In the genomic region with DNA sequence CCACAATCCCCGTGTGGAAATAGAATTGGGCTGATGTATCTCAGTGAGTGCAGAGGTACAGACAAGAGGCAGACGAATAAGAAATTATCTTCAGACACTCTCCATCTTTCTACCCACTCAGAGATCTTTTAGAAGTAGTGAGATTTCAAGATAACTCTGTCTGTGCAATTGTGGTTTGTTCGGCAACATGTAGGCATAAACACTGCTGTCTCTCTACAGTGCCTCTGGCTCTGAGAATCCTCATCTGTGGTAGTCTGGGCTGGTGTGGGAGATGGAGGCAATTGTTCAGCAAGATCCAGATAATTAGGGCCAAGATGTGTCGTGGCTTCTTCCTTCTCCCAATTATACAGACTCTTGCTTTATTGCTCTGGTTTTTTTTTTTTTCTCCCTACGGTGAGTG, we compare ENCODE assay signal across 19 cellular contexts. TPM values are rescaled to one million over a fixed set of nuclear protein-coding genes. Genes with fewer than 3 reads are reported as not detected.
A peak's percentile ranks its signal among the peaks of the same experiment; 100 is the strongest.
DNase-seq lines count a peak whose midpoint lies in the region; ATAC-seq, FAIRE-seq and TF ChIP-seq lines count a peak whose summit lies in the region.
"Had no signal": no experiment of that assay in that cellular context is flagged by ENCODE, and none has a peak within 500 bp of the region (broad histone marks: within the 10 kb centered on the region; RNA-seq: fewer than 3 reads in every experiment).

No MANE protein-coding gene starts in this region.

- H3K79me2 ChIP-seq in DND-41 (ENCODE audit: insufficient read depth, low read length) = no peaks in the 10 kb centered on the region
- H3K79me2 ChIP-seq in PC-3 (ENCODE audit: low read length) = peaks cover 57% of the 10 kb centered on the region
- H3K79me2 ChIP-seq in H1 (ENCODE audit: control insufficient read depth in 1 of 2, insufficient read depth in 2 of 2, low read length in 2 of 2) = no peaks in the 10 kb centered on the region

- no peaks in the 10 kb centered on the region for H3F3A ChIP-seq in PC-3 (ENCODE audit: low read length, unreplicated experiment)

- no peak for TF ChIP-seq RAD21 in H1 (IDR thresholded peaks at IDR 0.05 in 1 of 2, conservative IDR thresholded peaks at IDR 0.05 in 1 of 2; ENCODE audit: low read depth in 2 of 2, low read length in 2 of 2)

- no peak overlapping the region for H3K18ac ChIP-seq in H1 (ENCODE audit: extremely low read depth, low read length)

- H2AFZ ChIP-seq in DND-41 (ENCODE audit: low read depth, low read length) (no peak overlapping the region), PC-3 (ENCODE audit: low read length) (0 out of 2 replicates have a peak overlapping the region, but pooled peaks have one; percentile 1), H1 (ENCODE audit: low read length) (no peak overlapping the region)

- H2BK15ac ChIP-seq in H1 (ENCODE audit: low read length) = no peak overlapping the region

- 34% methylated on average over 4 of the region's 5 CpGs; no CpG with 5 or more reads in 1 of the 2 experiments for WGBS in H1 (ENCODE audit: extremely low coverage in 1 of 2, insufficient coverage in 1 of 2, insufficient read length in 1 of 2, insufficient replicate concordance in 2 of 2, low coverage in 1 of 2, low lambda C conversion rate in 2 of 2, missing lambda C conversion rate in 1 of 2), 2 experiments

- FAIRE-seq in H1 (lab: Jason Lieb, UNC) = no peak
- FAIRE-seq: GM19239, K562 had no signal

- H3K4me2 ChIP-seq in DND-41 (ENCODE audit: insufficient read depth, low read length) = no peak overlapping the region
- H3K4me2 ChIP-seq in PC-3 (ENCODE audit: low read length) = peak overlapping the region; percentile 89
- H3K4me2 ChIP-seq in H1 (ENCODE audit: insufficient read depth in 1 of 2, low read depth in 2 of 2, low read length in 2 of 2) = no peak overlapping the region
- peak overlapping the region; percentile 89 for H3K4me2 ChIP-seq in skeletal muscle satellite cell (ENCODE audit: low read length)

- no peaks in the 10 kb centered on the region for H3K9me2 ChIP-seq in PC-3 (replicated peaks; ENCODE audit: low read length)

- H4K5ac ChIP-seq in H1 (ENCODE audit: insufficient read length, low read depth, low read length) = no peak overlapping the region

- no peaks in the 10 kb centered on the region for H3K79me1 ChIP-seq in H1 (ENCODE audit: low read depth, low read length)

- H2BK5ac ChIP-seq in H1 (ENCODE audit: low read depth, low read length) = no peak overlapping the region

- H3K4me3 ChIP-seq in DND-41 (ENCODE audit: low read depth in 1 of 2, low read length in 2 of 2) (no peak overlapping the region), PC-3 (ENCODE audit: low read length) (peak overlapping the region; percentile 87), H1 (ENCODE audit: extremely low read depth in 1 of 4, insufficient read depth in 2 of 4, low read depth in 3 of 4, low read length in 4 of 4) (no peak overlapping the region), skeletal muscle satellite cell (ENCODE audit: low read length) (peak overlapping the region; percentile 51)
- H3K4me3 ChIP-seq: K562, Peyer's patch had no signal

- no peak overlapping the region for H3K4ac ChIP-seq in H1 (replicated peaks; ENCODE audit: insufficient read length, low read depth, low read length)

- H3K27ac ChIP-seq in DND-41 (ENCODE audit: low read length) (no peak overlapping the region), PC-3 (ENCODE audit: low read length) (no peak overlapping the region), H1 (ENCODE audit: low read depth, low read length) (no peak overlapping the region)
- H3K27ac ChIP-seq: C4-2B, Peyer's patch had no signal

- no TSS peak for BruUV-seq in PC-3 (replicated peaks; lab: Mats Ljungman, UMichigan)

- H4K91ac ChIP-seq in H1 (replicated peaks; ENCODE audit: insufficient read length, low read length) = no peak overlapping the region

- H3K36me3 ChIP-seq in DND-41 (ENCODE audit: insufficient read depth, low read length) (no peaks in the 10 kb centered on the region), PC-3 (ENCODE audit: low read depth, low read length) (peaks cover 8% of the 10 kb centered on the region; the same call in 1 of the 2 replicates), H1 (ENCODE audit: control insufficient read depth in 2 of 4, insufficient read depth in 4 of 4, low read length in 3 of 4) (peaks cover 0 to 4% (median 0%) of the 10 kb centered on the region in 4 experiments; a peak in 1 of 8 replicates), skeletal muscle satellite cell (ENCODE audit: insufficient read depth, low read length) (peaks cover 20% of the 10 kb centered on the region)
- H3K36me3 ChIP-seq: Peyer's patch had no signal

- no peak for DNase-seq in DND-41
- DNase-seq in PC-3 = no peak
- DNase-seq in H1 (ENCODE audit: low read depth in 1 of 2, low spot score in 2 of 2) = peak in 1 of 2 experiments; percentile 32
- no peak for DNase-seq in NCI-H2171 treated with DMSO at 0.1 percent for 48 hours (lab: John Stamatoyannopoulos, UW)
- no peak for DNase-seq in activated T-cell treated with anti-CD3 and anti-CD28 coated beads for 4 hours
- DNase-seq: COR-L47, EL, NCI-H1436, NCI-H2029, NCI-H2171, NCI-H82, Peyer's patch, Right ventricle myocardium superior had no signal

- H3K9ac ChIP-seq in DND-41 (ENCODE audit: low read depth, low read length) (no peak overlapping the region), PC-3 (ENCODE audit: low read length) (no peak overlapping the region), H1 (replicated peaks in 1 of 4; ENCODE audit: extremely low read depth in 1 of 4, low read depth in 3 of 4, low read length in 3 of 4) (no peak overlapping the region), skeletal muscle satellite cell (ENCODE audit: low read depth, low read length) (no peak overlapping the region)

- H3K23ac ChIP-seq in H1 (ENCODE audit: insufficient read length) = no peak overlapping the region

- no peak overlapping the region for H3K56ac ChIP-seq in H1 (replicated peaks; ENCODE audit: insufficient read length, low read depth, low read length)

- no peak overlapping the region for H4K8ac ChIP-seq in H1 (ENCODE audit: extremely low read depth, insufficient read depth, low read length)

- no peak for TF ChIP-seq EP300 in H1 (IDR thresholded peaks at IDR 0.05; ENCODE audit: borderline replicate concordance in 1 of 2, low read depth in 2 of 2, low read length in 2 of 2)

- no peaks in the 10 kb centered on the region for H3K4me1 ChIP-seq in DND-41 (ENCODE audit: insufficient read depth, low read length)
- H3K4me1 ChIP-seq in PC-3 (ENCODE audit: insufficient read depth, low read length) = peaks cover 30% of the 10 kb centered on the region
- peaks cover 0 to 6% (median 5%) of the 10 kb centered on the region in 4 experiments; a peak in 4 of 7 replicates for H3K4me1 ChIP-seq in H1 (replicated peaks in 1 of 4; ENCODE audit: control insufficient read depth in 3 of 4, insufficient read depth in 4 of 4, low read length in 3 of 4)
- H3K4me1 ChIP-seq in skeletal muscle satellite cell (ENCODE audit: control insufficient read depth, insufficient read depth, low read length) = peaks cover 21% of the 10 kb centered on the region

- CTCF ChIA-PET in PC-3 (lab: Charles Lee) (interaction anchor here (0.5 kb wide), 1 partner anchor 91 kb away, joined by 3 read pairs; the partner anchor contains the start of gene HOXC5), H1 (lab: Charles Lee; ENCODE audit: partially characterized antibody) (interaction anchor here (0.6 to 2.5 kb wide), 3 partner anchors 11 to 173 kb away, joined by 3 to 9 read pairs (median 3); no protein-coding TSS in a partner anchor)

- H4K20me1 ChIP-seq in DND-41 (ENCODE audit: insufficient read depth, low read length) (no peaks in the 10 kb centered on the region), PC-3 (ENCODE audit: low read length) (no peaks in the 10 kb centered on the region), H1 (replicated peaks in 1 of 2; ENCODE audit: control insufficient read depth in 1 of 2, insufficient read depth in 2 of 2, low read length in 2 of 2) (peaks cover 12 to 27% of the 10 kb centered on the region in 2 experiments)

- no peak overlapping the region for H2AK5ac ChIP-seq in H1 (ENCODE audit: low read depth, low read length)

- POLR2A ChIA-PET in PC-3 (lab: Charles Lee; ENCODE audit: unreplicated experiment) = no interaction called here
- POLR2A ChIA-PET in H1 (lab: Charles Lee; ENCODE audit: partially characterized antibody) = no interaction called here

- no peak for TF ChIP-seq CTCF in DND-41 (IDR thresholded peaks at IDR 0.05; ENCODE audit: borderline replicate concordance, extremely low read depth, low read length, poor library complexity, severe bottlenecking)
- no peak for TF ChIP-seq CTCF in PC-3 (conservative IDR thresholded peaks at IDR 0.05; ENCODE audit: low read depth, low read length)
- no peak for TF ChIP-seq CTCF in H1 (IDR thresholded peaks at IDR 0.05; ENCODE audit: control extremely low read depth in 1 of 3, insufficient read depth in 1 of 3, low read depth in 1 of 3, low read length in 3 of 3)

- intact Hi-C loops in PC-3 (cut with micrococcal nuclease) = loop anchor here (5.0 kb wide), 1 partner anchor 46 kb away; the partner anchor contains the start of gene HOXC10

- TF ChIP-seq POLR2A in H1 (IDR thresholded peaks at IDR 0.05; ENCODE audit: control extremely low read depth in 1 of 2, low read depth in 2 of 2, low read length in 2 of 2) = no peak

- H3K27me3 ChIP-seq in DND-41 (ENCODE audit: insufficient read depth, low read length, poor library complexity) (peaks cover 44% of the 10 kb centered on the region), PC-3 (ENCODE audit: low read length) (no peaks in the 10 kb centered on the region), H1 (replicated peaks in 1 of 4; ENCODE audit: control insufficient read depth in 3 of 4, extremely low read depth in 1 of 4, insufficient read depth in 3 of 4, low read length in 3 of 4) (peaks cover 90 to 100% (median 97%) of the 10 kb centered on the region in 4 experiments), skeletal muscle satellite cell (ENCODE audit: control insufficient read depth, insufficient read depth, low read length) (peaks cover 8% of the 10 kb centered on the region)

- no peak overlapping the region for H3K14ac ChIP-seq in H1 (ENCODE audit: insufficient read length)

- H3K23me2 ChIP-seq in H1 (ENCODE audit: low read depth, low read length) = no peaks in the 10 kb centered on the region

- peak; percentile 62 for ATAC-seq in DND-41 (ENCODE audit: insufficient read depth, low read depth)
- no peak for ATAC-seq in PC-3
- ATAC-seq in HG03045 (IDR thresholded peaks at IDR 0.05; ENCODE audit: unreplicated experiment) = no peak
- ATAC-seq: K562 had no signal

- no peak overlapping the region for H2BK20ac ChIP-seq in H1 (ENCODE audit: low read length)

- no peak overlapping the region for H2BK12ac ChIP-seq in H1 (ENCODE audit: low read depth, low read length)

- H2BK120ac ChIP-seq in H1 (replicated peaks; ENCODE audit: low read depth, low read length) = no peak overlapping the region

- H3K9me3 ChIP-seq in DND-41 (ENCODE audit: insufficient read depth, low read length, severe bottlenecking) (no peaks in the 10 kb centered on the region), PC-3 (ENCODE audit: low read length) (no peaks in the 10 kb centered on the region), H1 (ENCODE audit: insufficient read depth in 2 of 2, low read depth in 1 of 2, low read length in 1 of 2) (no peaks in the 10 kb centered on the region), skeletal muscle satellite cell (replicated peaks; ENCODE audit: low read length) (no peaks in the 10 kb centered on the region)

RNA-seq across cellular contexts. Expression of gene HOXC13, which starts 3.1 kb away (rescaled TPM):
- 7.8 and 9.0 TPM in 2 replicates for total RNA-seq in PC-3 (2014; rRNA removed)
- total RNA-seq in H1 (2021; fragmentation: NEBNext Ultra II Directional; extraction: Animal tissue kit (Norgen Biotek cat#: 25700)) = 0.13 TPM in 1 of 2 replicates, not detected in the other
- polyA plus RNA-seq in H1 (2011; rRNA removed) = 0.02 TPM in 1 of 2 replicates, not detected in the other
- not detected for polyA plus RNA-seq in H1 (2011; cell fraction: cytosol; rRNA removed)
- polyA plus RNA-seq in H1 (2011; cell fraction: nucleus; rRNA removed) = not detected
- not detected in 4 replicates for polyA plus RNA-seq in H1 (2012, experiment 1 of 2)
- 0.10 TPM for polyA plus RNA-seq in H1 (2012, experiment 2 of 2)
- 0.02 TPM for polyA plus RNA-seq in H1 (2013, experiment 1 of 2)
- not detected for polyA plus RNA-seq in H1 (2013, experiment 2 of 2)
- polyA minus RNA-seq in H1 (2011; rRNA and poly(A)+ RNA removed) = not detected in 2 replicates
- not detected for polyA minus RNA-seq in H1 (2011; cell fraction: cytosol; rRNA and poly(A)+ RNA removed)
- not detected for polyA minus RNA-seq in H1 (2011; cell fraction: nucleus; rRNA and poly(A)+ RNA removed)
- 0.22 TPM in 1 of 2 replicates, not detected in the other for total RNA-seq in skeletal muscle satellite cell (2012; rRNA removed)
- total RNA-seq: Peyer's patch, Right ventricle myocardium superior had no signal

RNA-seq across cellular contexts. Expression of gene HOXC12, which starts 13.0 kb away (rescaled TPM):
- 0.33 and 1.2 TPM in 2 replicates for total RNA-seq in PC-3 (2014; rRNA removed)
- not detected in 2 replicates for total RNA-seq in H1 (2021; fragmentation: NEBNext Ultra II Directional; extraction: Animal tissue kit (Norgen Biotek cat#: 25700))
- not detected in 2 replicates for polyA plus RNA-seq in H1 (2011; rRNA removed)
- polyA plus RNA-seq in H1 (2011; cell fraction: cytosol; rRNA removed) = not detected
- polyA plus RNA-seq in H1 (2011; cell fraction: nucleus; rRNA removed) = not detected
- polyA plus RNA-seq in H1 (2012, experiment 1 of 2) = not detected in 4 replicates
- not detected for polyA plus RNA-seq in H1 (2012, experiment 2 of 2)
- not detected for polyA plus RNA-seq in H1 (2013, experiment 1 of 2)
- not detected for polyA plus RNA-seq in H1 (2013, experiment 2 of 2)
- not detected in 2 replicates for polyA minus RNA-seq in H1 (2011; rRNA and poly(A)+ RNA removed)
- polyA minus RNA-seq in H1 (2011; cell fraction: cytosol; rRNA and poly(A)+ RNA removed) = not detected
- not detected for polyA minus RNA-seq in H1 (2011; cell fraction: nucleus; rRNA and poly(A)+ RNA removed)
- total RNA-seq in skeletal muscle satellite cell (2012; rRNA removed) = not detected in 2 replicates
- total RNA-seq: NCI-H460, Peyer's patch, Right ventricle myocardium superior had no signal

RNA-seq across cellular contexts. Expression of gene HOXC11, which starts 31.2 kb away (rescaled TPM):
- 0.84 and 1.2 TPM in 2 replicates for total RNA-seq in PC-3 (2014; rRNA removed)
- not detected in 2 replicates for total RNA-seq in H1 (2021; fragmentation: NEBNext Ultra II Directional; extraction: Animal tissue kit (Norgen Biotek cat#: 25700))
- not detected in 2 replicates for polyA plus RNA-seq in H1 (2011; rRNA removed)
- not detected for polyA plus RNA-seq in H1 (2011; cell fraction: cytosol; rRNA removed)
- not detected for polyA plus RNA-seq in H1 (2011; cell fraction: nucleus; rRNA removed)
- not detected in 4 replicates for polyA plus RNA-seq in H1 (2012, experiment 1 of 2)
- polyA plus RNA-seq in H1 (2012, experiment 2 of 2) = not detected
- polyA plus RNA-seq in H1 (2013, experiment 1 of 2) = not detected
- not detected for polyA plus RNA-seq in H1 (2013, experiment 2 of 2)
- polyA minus RNA-seq in H1 (2011; rRNA and poly(A)+ RNA removed) = not detected in 2 replicates
- 0.88 TPM for polyA minus RNA-seq in H1 (2011; cell fraction: cytosol; rRNA and poly(A)+ RNA removed)
- 0.40 TPM for polyA minus RNA-seq in H1 (2011; cell fraction: nucleus; rRNA and poly(A)+ RNA removed)
- under 0.01 and 0.22 TPM in 2 replicates for total RNA-seq in skeletal muscle satellite cell (2012; rRNA removed)
- total RNA-seq: K562, Right ventricle myocardium superior had no signal
- polyA plus RNA-seq: K562 had no signal

RNA-seq across cellular contexts. Expression of gene HOTAIR, which starts 33.0 kb away (rescaled TPM):
- total RNA-seq in PC-3 (2014; rRNA removed) = 3.5 and 4.3 TPM in 2 replicates
- total RNA-seq in H1 (2021; fragmentation: NEBNext Ultra II Directional; extraction: Animal tissue kit (Norgen Biotek cat#: 25700)) = not detected in 2 replicates
- not detected in 2 replicates for polyA plus RNA-seq in H1 (2011; rRNA removed)
- not detected for polyA plus RNA-seq in H1 (2011; cell fraction: cytosol; rRNA removed)
- polyA plus RNA-seq in H1 (2011; cell fraction: nucleus; rRNA removed) = not detected
- polyA plus RNA-seq in H1 (2012, experiment 1 of 2) = not detected in 4 replicates
- polyA plus RNA-seq in H1 (2012, experiment 2 of 2) = not detected
- not detected for polyA plus RNA-seq in H1 (2013, experiment 1 of 2)
- not detected for polyA plus RNA-seq in H1 (2013, experiment 2 of 2)
- not detected in 2 replicates for polyA minus RNA-seq in H1 (2011; rRNA and poly(A)+ RNA removed)
- not detected for polyA minus RNA-seq in H1 (2011; cell fraction: cytosol; rRNA and poly(A)+ RNA removed)
- polyA minus RNA-seq in H1 (2011; cell fraction: nucleus; rRNA and poly(A)+ RNA removed) = not detected
- 0.22 and 0.25 TPM in 2 replicates for total RNA-seq in skeletal muscle satellite cell (2012; rRNA removed)
- total RNA-seq: K562, Right ventricle myocardium superior had no signal

RNA-seq across cellular contexts. Expression of gene HOXC10, which starts 43.2 kb away (rescaled TPM):
- total RNA-seq in PC-3 (2014; rRNA removed) = 0.69 and 2.9 TPM in 2 replicates
- not detected in 2 replicates for total RNA-seq in H1 (2021; fragmentation: NEBNext Ultra II Directional; extraction: Animal tissue kit (Norgen Biotek cat#: 25700))
- polyA plus RNA-seq in H1 (2011; rRNA removed) = not detected in 2 replicates
- not detected for polyA plus RNA-seq in H1 (2011; cell fraction: cytosol; rRNA removed)
- polyA plus RNA-seq in H1 (2011; cell fraction: nucleus; rRNA removed) = not detected
- not detected in 4 replicates for polyA plus RNA-seq in H1 (2012, experiment 1 of 2)
- polyA plus RNA-seq in H1 (2012, experiment 2 of 2) = 0.20 TPM
- polyA plus RNA-seq in H1 (2013, experiment 1 of 2) = not detected
- not detected for polyA plus RNA-seq in H1 (2013, experiment 2 of 2)
- not detected in 2 replicates for polyA minus RNA-seq in H1 (2011; rRNA and poly(A)+ RNA removed)
- polyA minus RNA-seq in H1 (2011; cell fraction: cytosol; rRNA and poly(A)+ RNA removed) = not detected
- polyA minus RNA-seq in H1 (2011; cell fraction: nucleus; rRNA and poly(A)+ RNA removed) = not detected
- 1.8 and 3.7 TPM in 2 replicates for total RNA-seq in skeletal muscle satellite cell (2012; rRNA removed)
- total RNA-seq: Right ventricle myocardium superior had no signal

Comparison
In these comparisons a context has a peak if more than half of its experiments do, and no peak if none do; other contexts are left out.
1. H3K4me2 ChIP-seq: peak in PC-3 (single experiment) and skeletal muscle satellite cell (single experiment); none in DND-41 (single experiment) and H1 (0 of 2).
2. H3K4me3 ChIP-seq: peak in PC-3 (single experiment) and skeletal muscle satellite cell (single experiment); none in DND-41 (0 of 2) and H1 (0 of 4).